Comparison of ENCODE assay signal across 11 cellular contexts in the genomic region with DNA sequence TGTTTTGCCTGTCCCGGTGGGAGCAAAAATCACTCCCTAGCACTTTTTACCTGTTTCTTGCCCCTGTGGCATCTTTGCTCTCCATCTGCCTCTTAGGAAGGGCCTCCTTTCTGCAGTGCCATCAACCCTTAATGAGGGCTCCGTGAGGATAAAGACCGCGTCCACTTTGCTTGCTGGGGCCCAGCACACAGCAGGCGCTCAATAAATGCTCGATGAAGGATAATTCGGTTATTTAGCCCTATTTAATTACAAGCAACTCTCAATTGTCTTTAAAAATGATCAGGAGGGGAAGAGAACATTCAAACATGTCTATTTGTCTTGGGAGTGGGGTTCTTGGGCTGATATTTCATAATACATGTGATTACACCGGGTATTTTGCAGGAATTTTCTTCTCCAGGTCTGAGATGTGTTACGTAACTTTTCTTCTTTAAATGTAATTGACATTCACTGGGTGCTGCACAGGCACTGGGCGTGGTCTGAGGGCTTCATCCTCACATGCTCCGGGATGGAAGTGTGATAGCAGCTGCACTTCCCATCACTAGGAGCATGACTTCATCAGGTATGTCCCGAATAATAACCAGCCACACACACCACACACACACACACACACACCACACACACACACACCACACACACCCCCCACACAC. TPM values are rescaled to one million over a fixed set of nuclear protein-coding genes. Genes with fewer than 3 reads are reported as not detected.
DNase-seq lines count a peak whose midpoint lies in the region; ATAC-seq and TF ChIP-seq lines count a peak whose summit lies in the region.
"Had no signal": no experiment of that assay in that cellular context is flagged by ENCODE, and none has a peak within 500 bp of the region (broad histone marks: within the 10 kb centered on the region; RNA-seq: fewer than 3 reads in every experiment).

No MANE protein-coding gene starts in this region.

- TF ChIP-seq POLR2A in prostate gland (IDR thresholded peaks at IDR 0.05), result no peak

- intact Hi-C loops in Right ventricle myocardium inferior (cut with DNase I), result no loop called here
- intact Hi-C loops in prostate gland (cut with DNase I), result no loop called here

- H3K27ac ChIP-seq in cardiac muscle cell (no peak overlapping the region), iPS-18a (ENCODE audit: low read length) (no peak overlapping the region), thoracic aorta (no peak overlapping the region), prostate gland (no peak overlapping the region)

- no peak for ATAC-seq in Right ventricle myocardium inferior
- ATAC-seq in thoracic aorta (ENCODE audit: insufficient number of reproducible peaks, low FRiP score, low read depth), result no peak

- 32% methylated on average over 12 of the region's 12 CpGs for WGBS in prostate gland

- H3K4me1 ChIP-seq in cardiac muscle cell (ENCODE audit: low read depth) (no peaks in the 10 kb centered on the region), iPS-18a (ENCODE audit: control insufficient read depth, low read depth, low read length) (peaks cover 11% of the 10 kb centered on the region), thoracic aorta (ENCODE audit: control insufficient read depth in 1 of 2, low read depth in 2 of 2) (peaks cover 0 to 7% of the 10 kb centered on the region in 2 donors), prostate gland (replicated peaks) (no peaks in the 10 kb centered on the region)

- peak overlapping the region; percentile 5 for H3K4me3 ChIP-seq in cardiac muscle cell
- H3K4me3 ChIP-seq in iPS-18a (ENCODE audit: low read length), result peak overlapping the region; percentile 63
- peak overlapping the region; percentile 46 for H3K4me3 ChIP-seq in thoracic aorta
- H3K4me3 ChIP-seq in prostate gland, result peak overlapping the region in 1 of 2 donors; percentile 14

- DNase-seq in cardiac muscle cell (ENCODE audit: low read depth in 1 of 2, low spot score in 1 of 2), result no peak
- DNase-seq in Right ventricle myocardium inferior (ENCODE audit: missing footprints), result no peak
- peak; percentile 50 for DNase-seq in SW480 (ENCODE audit: low spot score)
- DNase-seq in thoracic aorta (ENCODE audit: low spot score), result no peak
- no peak for DNase-seq in islet precursor cell
- no peak for DNase-seq in prostate gland (ENCODE audit: low spot score)
- DNase-seq in hippocampal formation (lab: John Stamatoyannopoulos, UW), result no peak
- DNase-seq: activated CD4-positive, alpha-beta T cell treated with anti-CD3 and anti-CD28 coated beads for 48 hours; Calu3; NCI-H524 had no signal

- H3K36me3 ChIP-seq in cardiac muscle cell, result no peaks in the 10 kb centered on the region
- no peaks in the 10 kb centered on the region for H3K36me3 ChIP-seq in iPS-18a (ENCODE audit: control insufficient read depth, low read depth, low read length)
- H3K36me3 ChIP-seq in thoracic aorta, result no peaks in the 10 kb centered on the region
- H3K36me3 ChIP-seq in prostate gland, result no peaks in the 10 kb centered on the region

- H3K27me3 ChIP-seq in cardiac muscle cell (peaks cover 29% of the 10 kb centered on the region), iPS-18a (ENCODE audit: control insufficient read depth, insufficient read depth, low read length) (no peaks in the 10 kb centered on the region), thoracic aorta (replicated peaks; ENCODE audit: insufficient read depth) (no peaks in the 10 kb centered on the region), prostate gland (replicated peaks; ENCODE audit: insufficient read depth) (peaks cover 1% of the 10 kb centered on the region)

- H3K9me3 ChIP-seq in cardiac muscle cell (ENCODE audit: low read depth) (no peaks in the 10 kb centered on the region), iPS-18a (ENCODE audit: control insufficient read depth, low read depth, low read length) (no peaks in the 10 kb centered on the region), thoracic aorta (no peaks in the 10 kb centered on the region), prostate gland (no peaks in the 10 kb centered on the region)

- TF ChIP-seq CTCF in cardiac muscle cell (IDR thresholded peaks at IDR 0.05; ENCODE audit: low read depth, low read length) (no peak), thoracic aorta (IDR thresholded peaks at IDR 0.05) (no peak), prostate gland (IDR thresholded peaks at IDR 0.05) (no peak)

- H3K9ac ChIP-seq in iPS-18a (ENCODE audit: low read length), result peak overlapping the region; percentile 53

RNA-seq across cellular contexts. Expression of gene NTNG2, which starts 19.8 kb away (rescaled TPM):
- total RNA-seq in cardiac muscle cell (3.1 and 3.5 TPM in 2 replicates), Right ventricle myocardium inferior (1.4 TPM), thoracic aorta (1 to 10 TPM; 1.2 to 2.0 TPM), prostate gland (10 to 100 TPM; 12.7 to 37.4 TPM)
- 1.7 and 2.5 TPM in 2 replicates for polyA plus RNA-seq in cardiac muscle cell
- total RNA-seq: Calu3 had no signal
